Comparison of ENCODE assay signal across 8 cellular contexts in the genomic region with DNA sequence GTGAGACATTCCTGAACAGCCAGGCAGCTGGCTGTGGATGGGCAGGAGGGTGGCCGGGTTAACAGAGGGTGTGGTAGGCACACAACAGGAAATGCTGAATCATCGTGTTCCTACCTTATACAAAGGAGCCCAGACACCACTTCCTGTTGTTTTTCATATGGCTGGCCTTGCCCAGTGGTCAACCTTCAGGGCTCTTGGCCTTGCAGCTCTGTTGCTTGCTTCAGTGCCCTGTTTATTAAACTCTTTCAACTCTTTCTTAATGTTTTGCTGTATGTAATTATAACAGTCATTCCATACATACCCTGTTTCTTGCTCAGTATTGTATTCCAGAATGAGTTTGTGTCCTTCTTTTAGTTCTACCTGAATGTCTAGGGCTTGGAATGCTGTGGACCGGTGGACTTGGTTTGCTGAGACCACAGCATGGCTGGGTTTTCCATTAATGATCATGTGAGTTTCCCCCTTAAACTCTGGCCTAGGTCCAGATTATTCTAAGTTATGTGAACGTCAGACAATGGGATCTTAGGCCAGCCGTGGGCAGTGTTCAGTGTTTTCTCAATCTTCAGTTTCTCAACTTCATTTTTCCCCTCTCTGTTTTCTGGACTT. TPM values are rescaled to one million over a fixed set of nuclear protein-coding genes. Genes with fewer than 3 reads are reported as not detected.
A peak's percentile ranks its signal among the peaks of the same experiment; 100 is the strongest.
DNase-seq lines count a peak whose midpoint lies in the region; ATAC-seq and TF ChIP-seq lines count a peak whose summit lies in the region.

No MANE protein-coding gene starts in this region.

- intact Hi-C loops in mammary epithelial cell (cut with micrococcal nuclease) = loop anchor here (1.0 to 5.0 kb wide), 5 partner anchors 12 to 284 kb away; partner anchors contain the start of genes CDK17 and CFAP54

- in situ Hi-C loops in mammary epithelial cell (cut with MboI; ENCODE audit: low sequenced_read_pairs in 2 of 2) (loop anchor here (25.0 kb wide), 3 partner anchors 289 to 564 kb away; partner anchors contain the start of genes AMDHD1 (in 1 of the 2) and CCDC38 (in 1 of the 2)), G401 (cut with HindIII; ENCODE audit: low sequenced_read_pairs) (no loop called here)

- WGBS in SK-N-SH (ENCODE audit: low lambda C conversion rate) = 67% methylated on average over 5 of the region's 5 CpGs
- WGBS in mammary epithelial cell (ENCODE audit: low coverage, missing lambda C conversion rate) = 8% methylated on average over 5 of the region's 5 CpGs

- H3K9ac ChIP-seq in SK-N-SH = no peak overlapping the region
- H3K9ac ChIP-seq in mammary epithelial cell (ENCODE audit: insufficient read depth, low read length) = no peak overlapping the region

- no peaks in the 10 kb centered on the region for H3K79me2 ChIP-seq in SK-N-SH (ENCODE audit: insufficient read depth)
- H3K79me2 ChIP-seq in mammary epithelial cell (ENCODE audit: insufficient read depth, low read length) = no peaks in the 10 kb centered on the region

- peak overlapping the region; percentile 14 to 34; a peak in 3 of 4 replicates for H3K27ac ChIP-seq in SK-N-SH (ENCODE audit: low read depth in 2 of 2, low read length in 1 of 2)
- peak overlapping the region; percentile 93 for H3K27ac ChIP-seq in mammary epithelial cell (ENCODE audit: insufficient read depth, low read depth, low read length)

- POLR2A ChIA-PET in SK-N-SH (lab: Yijun Ruan, JAX) = no interaction called here

- H3K4me2 ChIP-seq in SK-N-SH (peak overlapping the region; percentile 18; the same call in 1 of the 2 replicates), mammary epithelial cell (ENCODE audit: insufficient read depth, low read depth, low read length) (peak overlapping the region; percentile 58)

- H4K20me1 ChIP-seq in SK-N-SH (ENCODE audit: insufficient read depth) (no peaks in the 10 kb centered on the region), mammary epithelial cell (ENCODE audit: insufficient read depth, low read length) (no peaks in the 10 kb centered on the region)

- TF ChIP-seq EP300 in SK-N-SH (IDR thresholded peaks at IDR 0.05; ENCODE audit: borderline replicate concordance in 1 of 2, low read depth in 1 of 2, low read length in 1 of 2) = no peak

- H3K4me3 ChIP-seq in SK-N-SH (ENCODE audit: low read depth in 2 of 2, low read length in 1 of 2) (no peak overlapping the region), mammary epithelial cell (replicated peaks in 1 of 3; ENCODE audit: insufficient read depth in 1 of 3, low read depth in 2 of 3, low read length in 3 of 3) (no peak overlapping the region), BE2C (ENCODE audit: low read depth, low read length) (no peak overlapping the region)

- H3K4me1 ChIP-seq in SK-N-SH (ENCODE audit: control insufficient read depth in 1 of 2, insufficient read depth in 2 of 2, low read depth in 1 of 2, low read length in 1 of 2) (peaks cover 6 to 9% of the 10 kb centered on the region in 2 experiments; a peak in 2 of 4 replicates), mammary epithelial cell (ENCODE audit: insufficient read depth, low read length) (peaks cover 31% of the 10 kb centered on the region), BE2C (no peaks in the 10 kb centered on the region; the same call in 1 of the 2 replicates)

- TSS peak; percentile 84 for BruUV-seq in mammary epithelial cell (replicated peaks; lab: Mats Ljungman, UMichigan)

- peak; percentile 80 for ATAC-seq in GM19395 (IDR thresholded peaks at IDR 0.05; ENCODE audit: unreplicated experiment)
- ATAC-seq in HG03432 (IDR thresholded peaks at IDR 0.05; ENCODE audit: unreplicated experiment) = peak; percentile 83

- peaks cover 14% of the 10 kb centered on the region for H3F3A ChIP-seq in SK-N-SH (replicated peaks; ENCODE audit: insufficient read depth)

- H2AFZ ChIP-seq in SK-N-SH (ENCODE audit: low read depth) = peak overlapping the region; percentile 65; the same call in 1 of the 2 replicates
- peak overlapping the region; percentile 65 for H2AFZ ChIP-seq in mammary epithelial cell (ENCODE audit: low read depth, low read length)

- H3K27me3 ChIP-seq in SK-N-SH (ENCODE audit: insufficient read depth) (no peaks in the 10 kb centered on the region), mammary epithelial cell (ENCODE audit: insufficient read depth, low read length) (no peaks in the 10 kb centered on the region), BE2C (no peaks in the 10 kb centered on the region)

- CTCF ChIA-PET in SK-N-SH (lab: Yijun Ruan, JAX) = interaction anchor here (1.0 to 1.4 kb wide), 3 partner anchors 10 to 100 kb away, joined by 3 to 4 read pairs (median 3); no protein-coding TSS in a partner anchor
- CTCF ChIA-PET in mammary epithelial cell (lab: Charles Lee; ENCODE audit: low non-redundant PET) = interaction anchor here (0.6 kb wide), 1 partner anchor 281 kb away, joined by 9 read pairs; no protein-coding TSS in a partner anchor

- no peaks in the 10 kb centered on the region for H3K36me3 ChIP-seq in SK-N-SH (replicated peaks in 1 of 2; ENCODE audit: control insufficient read depth in 1 of 2, insufficient read depth in 2 of 2, low read length in 1 of 2)
- no peaks in the 10 kb centered on the region for H3K36me3 ChIP-seq in mammary epithelial cell (ENCODE audit: insufficient read depth, low read length)
- H3K36me3 ChIP-seq in BE2C = no peaks in the 10 kb centered on the region

- no peaks in the 10 kb centered on the region for H3K9me3 ChIP-seq in SK-N-SH
- H3K9me3 ChIP-seq in mammary epithelial cell (replicated peaks; ENCODE audit: insufficient read depth, low read length) = no peaks in the 10 kb centered on the region
- H3K9me3 ChIP-seq in BE2C = no peaks in the 10 kb centered on the region

- H3K9me2 ChIP-seq in SK-N-SH = no peaks in the 10 kb centered on the region

- no peak for TF ChIP-seq CTCF in SK-N-SH (IDR thresholded peaks at IDR 0.05)
- no peak for TF ChIP-seq CTCF in mammary epithelial cell (conservative IDR thresholded peaks at IDR 0.05 in 1 of 2, IDR thresholded peaks at IDR 0.05 in 1 of 2; ENCODE audit: extremely low read depth in 1 of 2, insufficient read depth in 1 of 2, low read depth in 1 of 2, low read length in 2 of 2)
- TF ChIP-seq CTCF in BE2C (IDR thresholded peaks at IDR 0.05; ENCODE audit: low read depth, low read length) = no peak

- dilution Hi-C loops in mammary epithelial cell (cut with HindIII; ENCODE audit: low sequenced_read_pairs) = loop anchor here (25.0 kb wide), 2 partner anchors 264 to 439 kb away; no protein-coding TSS in a partner anchor

- TF ChIP-seq RAD21 in SK-N-SH (IDR thresholded peaks at IDR 0.05; ENCODE audit: low read length) = no peak

- DNase-seq in COLO829 (ENCODE audit: low spot score) (peak; percentile 78), SK-N-SH (peak; percentile 15), mammary epithelial cell (peak; percentile 88), lung microvascular endothelial cell (ENCODE audit: low read depth in 2 of 2) (peak; percentile 93 to 97), G401 (ENCODE audit: low spot score) (no peak), BE2C (no peak)

TF ChIP-seq in SK-N-SH, 30 proteins besides CTCF, POLR2A, EP300 and RAD21:
- TF ChIP-seq ELF1 (IDR thresholded peaks at IDR 0.05) (no peak), JUND (IDR thresholded peaks at IDR 0.05) (no peak), RFX5 (IDR thresholded peaks at IDR 0.05; ENCODE audit: low read length) (no peak), GABPA (IDR thresholded peaks at IDR 0.05; ENCODE audit: low read depth) (peak; percentile 46), TCF12 (IDR thresholded peaks at IDR 0.05) (peak; percentile 33; the same call in 1 of the 2 replicates), MEF2A (IDR thresholded peaks at IDR 0.05; ENCODE audit: borderline replicate concordance, low read depth) (no peak), POLR2AphosphoS5 (IDR thresholded peaks at IDR 0.05; ENCODE audit: low read depth, low read length) (no peak), SIN3A (IDR thresholded peaks at IDR 0.05; ENCODE audit: borderline replicate concordance, low read depth, low read length) (no peak), TEAD4 (IDR thresholded peaks at IDR 0.05; ENCODE audit: borderline replicate concordance, insufficient read depth) (no peak), RCOR1 (IDR thresholded peaks at IDR 0.05; ENCODE audit: low read length) (no peak), YY1 (IDR thresholded peaks at IDR 0.05; ENCODE audit: low read depth) (no peak), FOSL2 (IDR thresholded peaks at IDR 0.05; ENCODE audit: borderline replicate concordance, low read depth) (peak; percentile 34; the same call in 1 of the 2 replicates)
- TF ChIP-seq, protein P1, sequence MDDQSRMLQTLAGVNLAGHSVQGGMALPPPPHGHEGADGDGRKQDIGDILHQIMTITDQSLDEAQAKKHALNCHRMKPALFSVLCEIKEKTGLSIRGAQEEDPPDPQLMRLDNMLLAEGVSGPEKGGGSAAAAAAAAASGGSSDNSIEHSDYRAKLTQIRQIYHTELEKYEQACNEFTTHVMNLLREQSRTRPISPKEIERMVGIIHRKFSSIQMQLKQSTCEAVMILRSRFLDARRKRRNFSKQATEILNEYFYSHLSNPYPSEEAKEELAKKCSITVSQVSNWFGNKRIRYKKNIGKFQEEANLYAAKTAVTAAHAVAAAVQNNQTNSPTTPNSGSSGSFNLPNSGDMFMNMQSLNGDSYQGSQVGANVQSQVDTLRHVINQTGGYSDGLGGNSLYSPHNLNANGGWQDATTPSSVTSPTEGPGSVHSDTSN (IDR thresholded peaks at IDR 0.05) = no peak

RNA-seq across cellular contexts. Expression of gene CFAP54, which starts 11.9 kb away (rescaled TPM):
- polyA plus RNA-seq in SK-N-SH (2012; rRNA removed) (0.87 and 1.1 TPM in 2 replicates), mammary epithelial cell (0.29 TPM)
- polyA plus RNA-seq in SK-N-SH (2012; cell fraction: cytosol; rRNA removed) = 1.1 and 1.5 TPM in 2 replicates
- polyA plus RNA-seq in SK-N-SH (2012; cell fraction: nucleus; rRNA removed) = 1.9 and 3.1 TPM in 2 replicates
- total RNA-seq in mammary epithelial cell (1 to 10 TPM; 1.5 to 1.6 TPM), lung microvascular endothelial cell (7.8 and 9.7 TPM in 2 replicates)
- polyA minus RNA-seq in mammary epithelial cell = 0.47 TPM
- total RNA-seq in G401 (2014; rRNA removed; shearing (Covaris generic)) = 0.06 and 0.20 TPM in 2 replicates
- not detected for polyA plus RNA-seq in BE2C (2012; ENCODE audit: insufficient read depth, insufficient read length, low read depth)

Comparison
In these comparisons a context has a peak if more than half of its experiments do, and no peak if none do; other contexts are left out.
1. DNase-seq: peak in COLO829 (single experiment), SK-N-SH (single experiment), mammary epithelial cell (single experiment) and lung microvascular endothelial cell (2 of 2); none in G401 (single experiment) and BE2C (single experiment).